31 cellular contexts compared by ENCODE assay signal in genomic region chr13:61944329-61944929, GRCh38.
"Had no signal": no experiment of that assay in that cellular context is flagged by ENCODE, and none has a peak within 500 bp of the region (broad histone marks: within the 10 kb centered on the region; RNA-seq: fewer than 3 reads in every experiment).

No MANE protein-coding gene starts in this region.

- H3K4me3 Mint-ChIP-seq: activated CD4-positive, alpha-beta T cell treated with anti-CD3 and anti-CD28 coated beads, Interleukin-2, amount 10 ng/mL, durations not matched to agents 24 days and 14 days; activated CD8-positive, alpha-beta T cell treated with anti-CD3 and anti-CD28 coated beads for 36 hours; activated naive CD8-positive, alpha-beta T cell treated with anti-CD3 and anti-CD28 coated beads for 36 hours; activated T-cell treated with anti-CD3 and anti-CD28 coated beads, Interleukin-2, amount 50 U/mL, for 72 hours; activated T-helper 17 cell treated with anti-CD3 and anti-CD28 coated beads, Interleukin-2, amount 50 U/mL, for 72 hours; T-cell; T-helper 17 cell had no signal

- H3K4me1 Mint-ChIP-seq: activated CD4-positive, alpha-beta T cell treated with anti-CD3 and anti-CD28 coated beads, Interleukin-2, amount 10 ng/mL, durations not matched to agents 24 days and 14 days; activated naive CD8-positive, alpha-beta T cell treated with anti-CD3 and anti-CD28 coated beads for 36 hours; activated T-helper 17 cell treated with anti-CD3 and anti-CD28 coated beads, Interleukin-2, amount 50 U/mL, for 72 hours; T-cell; T-helper 17 cell had no signal

- DNase-seq: activated CD4-positive, alpha-beta T cell treated with anti-CD3 and anti-CD28 coated beads, Interleukin-2, amount 10 ng/mL, durations not matched to agents 24 days and 14 days; activated CD4-positive, alpha-beta T cell treated with anti-CD3 and anti-CD28 coated beads, Interleukin-2, amount 50 U/mL, for 4 hours; activated CD8-positive, alpha-beta T cell treated with anti-CD3 and anti-CD28 coated beads for 36 hours; activated effector memory CD4-positive, alpha-beta T cell treated with anti-CD3 and anti-CD28 coated beads, Interleukin-2, amount 50 U/mL, for 16 hours; activated naive CD4-positive, alpha-beta T cell; activated naive CD4-positive, alpha-beta T cell treated with anti-CD3 and anti-CD28 coated beads, Interleukin-2, amount 50 U/mL, for 16 hours; activated naive CD8-positive, alpha-beta T cell treated with anti-CD3 and anti-CD28 coated beads for 36 hours; activated T-cell treated with anti-CD3 and anti-CD28 coated beads, Interleukin-2, amount 50 U/mL, for 1 hour; activated T-cell treated with anti-CD3 and anti-CD28 coated beads, Interleukin-2, amount 50 U/mL, for 72 hours; amniotic stem cell; aorta; brain microvascular endothelial cell; central memory CD4-positive, alpha-beta T cell; Karpas-422; MG63; NCI-H1048; NCI-H1105 treated with DMSO at 0.1 percent for 48 hours; NCI-H1436; NCI-H1694 treated with DMSO at 0.1 percent for 48 hours; NCI-H2029; NCI-H446; NCI-H510A treated with DMSO at 0.1 percent for 48 hours; SIG-M5; T-cell; T-helper 17 cell; WERI-Rb-1 had no signal

- H3K27me3 ChIP-seq: brain microvascular endothelial cell, MG63 had no signal

- H3K9me3 ChIP-seq: MG63 had no signal

- H3K27me3 Mint-ChIP-seq: activated CD4-positive, alpha-beta T cell treated with anti-CD3 and anti-CD28 coated beads, Interleukin-2, amount 10 ng/mL, durations not matched to agents 24 days and 14 days; activated CD8-positive, alpha-beta T cell treated with anti-CD3 and anti-CD28 coated beads for 36 hours; activated naive CD8-positive, alpha-beta T cell treated with anti-CD3 and anti-CD28 coated beads for 36 hours; activated T-helper 17 cell treated with anti-CD3 and anti-CD28 coated beads, Interleukin-2, amount 50 U/mL, for 72 hours; T-cell; T-helper 17 cell had no signal

- H3K27ac Mint-ChIP-seq: activated CD4-positive, alpha-beta T cell treated with anti-CD3 and anti-CD28 coated beads, Interleukin-2, amount 10 ng/mL, durations not matched to agents 24 days and 14 days; activated CD8-positive, alpha-beta T cell treated with anti-CD3 and anti-CD28 coated beads for 36 hours; activated naive CD8-positive, alpha-beta T cell treated with anti-CD3 and anti-CD28 coated beads for 36 hours; activated T-cell treated with anti-CD3 and anti-CD28 coated beads, Interleukin-2, amount 50 U/mL, for 72 hours; activated T-helper 17 cell treated with anti-CD3 and anti-CD28 coated beads, Interleukin-2, amount 50 U/mL, for 72 hours; T-cell; T-helper 17 cell had no signal

- H3K4me3 ChIP-seq: MG63 had no signal

- ATAC-seq: activated T-helper 17 cell treated with anti-CD3 and anti-CD28 coated beads, Interleukin-2, amount 50 U/mL, for 72 hours; Panc1; Right ventricle myocardium inferior; SK-N-SH treated with all-trans-retinoic acid at 6 μM for 48 hours; T-cell; T-helper 17 cell had no signal

- H3K27ac ChIP-seq: brain microvascular endothelial cell, RWPE1, WERI-Rb-1 had no signal

- H3K36me3 Mint-ChIP-seq: activated naive CD8-positive, alpha-beta T cell treated with anti-CD3 and anti-CD28 coated beads for 36 hours; T-cell had no signal

- H3K36me3 ChIP-seq: brain microvascular endothelial cell, MG63, WERI-Rb-1 had no signal

- H3K9me3 Mint-ChIP-seq: activated CD4-positive, alpha-beta T cell treated with anti-CD3 and anti-CD28 coated beads, Interleukin-2, amount 10 ng/mL, durations not matched to agents 24 days and 14 days had no signal
